13 cellular contexts compared by ENCODE assay signal in genomic region chr2:231686192-231687100, GRCh38. TPM values are rescaled to one million over a fixed set of nuclear protein-coding genes. Genes with fewer than 3 reads are reported as not detected.
DNase-seq lines count a peak whose midpoint lies in the region; ATAC-seq and TF ChIP-seq lines count a peak whose summit lies in the region.
"Had no signal": no experiment of that assay in that cellular context is flagged by ENCODE, and none has a peak within 500 bp of the region (broad histone marks: within the 10 kb centered on the region; RNA-seq: fewer than 3 reads in every experiment).

No MANE protein-coding gene starts in this region.

- H3K36me3 Mint-ChIP-seq in nephron (ENCODE audit: low read depth): no peaks in the 10 kb centered on the region

- H3K4me3 ChIP-seq in HUES6 (ENCODE audit: low read depth, low read length) (peak overlapping the region; percentile 47; the same call in 1 of the 2 replicates), left lung (no peak overlapping the region)
- H3K4me3 ChIP-seq: SK-N-MC, thyroid gland had no signal

- no peak overlapping the region for H3K9ac ChIP-seq in HUES6 (ENCODE audit: low read length)

- no peaks in the 10 kb centered on the region for H3K36me3 ChIP-seq in HUES6 (ENCODE audit: control insufficient read depth, insufficient read depth, low read length)
- H3K36me3 ChIP-seq in left lung: no peaks in the 10 kb centered on the region
- H3K36me3 ChIP-seq: thyroid gland had no signal

- ATAC-seq in left lung: no peak

- DNase-seq in Ammon's horn (ENCODE audit: low spot score) (peak; percentile 36), SIG-M5 treated with dmso at 0.1 percent for 504 hours (lab: John Stamatoyannopoulos, UW; ENCODE audit: unreplicated experiment) (no peak), NCI-H2227 (lab: John Stamatoyannopoulos, UW; ENCODE audit: unreplicated experiment) (no peak), SHP77 (lab: John Stamatoyannopoulos, UW) (no peak), left lung (no peak)
- DNase-seq: NCI-H1105, NCI-H2171 had no signal

- intact Hi-C loops in left lung (cut with DNase I): no loop called here

- H3K4me1 Mint-ChIP-seq in nephron: peaks cover 27% of the 10 kb centered on the region

- H3K9me3 Mint-ChIP-seq in nephron: no peaks in the 10 kb centered on the region

- H3K27me3 ChIP-seq in HUES6 (ENCODE audit: control insufficient read depth, insufficient read depth, low read length) (no peaks in the 10 kb centered on the region), left lung (peaks cover 0 to under 1% of the 10 kb centered on the region in 2 donors)
- H3K27me3 ChIP-seq: thyroid gland had no signal

- TF ChIP-seq CTCF in nephron (IDR thresholded peaks at IDR 0.05; ENCODE audit: unreplicated experiment in 3 of 3) (no peak), left lung (IDR thresholded peaks at IDR 0.05) (no peak)

- H3K9me3 ChIP-seq in HUES6 (ENCODE audit: control insufficient read depth, insufficient read depth, low read depth, low read length): no peaks in the 10 kb centered on the region
- no peaks in the 10 kb centered on the region for H3K9me3 ChIP-seq in left lung
- H3K9me3 ChIP-seq: Caco-2, thyroid gland had no signal

- H3K4me1 ChIP-seq in HUES6 (ENCODE audit: control insufficient read depth, insufficient read depth, low read length) (peaks cover 52% of the 10 kb centered on the region), left lung (peaks cover 3 to 14% of the 10 kb centered on the region in 2 donors)

- peaks cover 8% of the 10 kb centered on the region for H3K27me3 Mint-ChIP-seq in nephron (ENCODE audit: low read depth)

- peak overlapping the region; percentile 17 to 60 (median 27) for H3K27ac Mint-ChIP-seq in nephron

- H3K4me3 Mint-ChIP-seq in nephron: peak overlapping the region in 1 of 3 experiments; percentile 9

- H3K27ac ChIP-seq in HUES6 (ENCODE audit: low read depth, low read length): no peak overlapping the region
- peak overlapping the region; percentile 99 for H3K27ac ChIP-seq in angular gyrus (ENCODE audit: low read depth, low read length)
- H3K27ac ChIP-seq in left lung: no peak overlapping the region
- H3K27ac ChIP-seq: SK-N-MC, thyroid gland had no signal

RNA-seq across cellular contexts. Expression of gene PTMA, which starts 21.9 kb away (rescaled TPM):
- total RNA-seq in left lung: 100 to 1,000 TPM; 677 to 980 TPM
